ENCODE assay signal across 2 cellular contexts in the genomic region with DNA sequence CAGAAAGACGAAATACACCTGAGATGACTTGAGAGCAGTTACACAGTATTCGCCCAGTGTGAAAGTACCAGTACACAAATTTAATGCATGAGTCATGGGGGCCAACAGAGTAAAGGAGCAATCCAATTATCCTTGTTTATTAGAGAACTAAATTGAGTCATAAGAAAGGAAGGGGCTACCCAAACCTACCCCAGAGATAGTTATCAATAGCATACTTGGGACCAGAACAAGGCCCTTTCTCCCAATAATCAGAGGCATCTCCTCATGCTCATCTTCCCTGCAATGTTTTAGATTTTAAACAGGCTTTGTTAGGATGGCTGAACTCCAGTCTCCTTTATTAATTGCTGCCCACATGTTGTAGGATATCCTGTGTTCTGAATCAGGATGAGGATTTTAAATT.
TF ChIP-seq lines count a peak whose summit lies in the region.

No MANE protein-coding gene starts in this region.

TF ChIP-seq in IMR-90, 13 proteins besides CTCF, POLR2A, EP300 and RAD21:
- TF ChIP-seq FOS (IDR thresholded peaks at IDR 0.05; ENCODE audit: low read depth, low read length) = 0 out of 2 replicates have a peak, but pooled peaks have one; percentile 7
- TF ChIP-seq, protein P1, sequence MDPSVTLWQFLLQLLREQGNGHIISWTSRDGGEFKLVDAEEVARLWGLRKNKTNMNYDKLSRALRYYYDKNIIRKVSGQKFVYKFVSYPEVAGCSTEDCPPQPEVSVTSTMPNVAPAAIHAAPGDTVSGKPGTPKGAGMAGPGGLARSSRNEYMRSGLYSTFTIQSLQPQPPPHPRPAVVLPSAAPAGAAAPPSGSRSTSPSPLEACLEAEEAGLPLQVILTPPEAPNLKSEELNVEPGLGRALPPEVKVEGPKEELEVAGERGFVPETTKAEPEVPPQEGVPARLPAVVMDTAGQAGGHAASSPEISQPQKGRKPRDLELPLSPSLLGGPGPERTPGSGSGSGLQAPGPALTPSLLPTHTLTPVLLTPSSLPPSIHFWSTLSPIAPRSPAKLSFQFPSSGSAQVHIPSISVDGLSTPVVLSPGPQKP (IDR thresholded peaks at IDR 0.05; ENCODE audit: borderline replicate concordance, low read depth, low read length) = no peak

TF ChIP-seq in neural cell, 6 proteins besides CTCF, POLR2A, EP300 and RAD21:
- TF ChIP-seq POLR2AphosphoS5 (IDR thresholded peaks at IDR 0.05) (no peak), SMC3 (conservative IDR thresholded peaks at IDR 0.05; ENCODE audit: poor library complexity) (no peak), EZH2 (IDR thresholded peaks at IDR 0.05; ENCODE audit: borderline replicate concordance, insufficient read depth, low read length, poor library complexity, severe bottlenecking) (no peak), TAF1 (IDR thresholded peaks at IDR 0.05; ENCODE audit: low read depth) (no peak), MXI1 (conservative IDR thresholded peaks at IDR 0.05; ENCODE audit: poor library complexity, severe bottlenecking) (no peak)
- TF ChIP-seq, protein P2, sequence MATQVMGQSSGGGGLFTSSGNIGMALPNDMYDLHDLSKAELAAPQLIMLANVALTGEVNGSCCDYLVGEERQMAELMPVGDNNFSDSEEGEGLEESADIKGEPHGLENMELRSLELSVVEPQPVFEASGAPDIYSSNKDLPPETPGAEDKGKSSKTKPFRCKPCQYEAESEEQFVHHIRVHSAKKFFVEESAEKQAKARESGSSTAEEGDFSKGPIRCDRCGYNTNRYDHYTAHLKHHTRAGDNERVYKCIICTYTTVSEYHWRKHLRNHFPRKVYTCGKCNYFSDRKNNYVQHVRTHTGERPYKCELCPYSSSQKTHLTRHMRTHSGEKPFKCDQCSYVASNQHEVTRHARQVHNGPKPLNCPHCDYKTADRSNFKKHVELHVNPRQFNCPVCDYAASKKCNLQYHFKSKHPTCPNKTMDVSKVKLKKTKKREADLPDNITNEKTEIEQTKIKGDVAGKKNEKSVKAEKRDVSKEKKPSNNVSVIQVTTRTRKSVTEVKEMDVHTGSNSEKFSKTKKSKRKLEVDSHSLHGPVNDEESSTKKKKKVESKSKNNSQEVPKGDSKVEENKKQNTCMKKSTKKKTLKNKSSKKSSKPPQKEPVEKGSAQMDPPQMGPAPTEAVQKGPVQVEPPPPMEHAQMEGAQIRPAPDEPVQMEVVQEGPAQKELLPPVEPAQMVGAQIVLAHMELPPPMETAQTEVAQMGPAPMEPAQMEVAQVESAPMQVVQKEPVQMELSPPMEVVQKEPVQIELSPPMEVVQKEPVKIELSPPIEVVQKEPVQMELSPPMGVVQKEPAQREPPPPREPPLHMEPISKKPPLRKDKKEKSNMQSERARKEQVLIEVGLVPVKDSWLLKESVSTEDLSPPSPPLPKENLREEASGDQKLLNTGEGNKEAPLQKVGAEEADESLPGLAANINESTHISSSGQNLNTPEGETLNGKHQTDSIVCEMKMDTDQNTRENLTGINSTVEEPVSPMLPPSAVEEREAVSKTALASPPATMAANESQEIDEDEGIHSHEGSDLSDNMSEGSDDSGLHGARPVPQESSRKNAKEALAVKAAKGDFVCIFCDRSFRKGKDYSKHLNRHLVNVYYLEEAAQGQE (IDR thresholded peaks at IDR 0.05; ENCODE audit: borderline replicate concordance) = no peak
